In the genomic region with DNA sequence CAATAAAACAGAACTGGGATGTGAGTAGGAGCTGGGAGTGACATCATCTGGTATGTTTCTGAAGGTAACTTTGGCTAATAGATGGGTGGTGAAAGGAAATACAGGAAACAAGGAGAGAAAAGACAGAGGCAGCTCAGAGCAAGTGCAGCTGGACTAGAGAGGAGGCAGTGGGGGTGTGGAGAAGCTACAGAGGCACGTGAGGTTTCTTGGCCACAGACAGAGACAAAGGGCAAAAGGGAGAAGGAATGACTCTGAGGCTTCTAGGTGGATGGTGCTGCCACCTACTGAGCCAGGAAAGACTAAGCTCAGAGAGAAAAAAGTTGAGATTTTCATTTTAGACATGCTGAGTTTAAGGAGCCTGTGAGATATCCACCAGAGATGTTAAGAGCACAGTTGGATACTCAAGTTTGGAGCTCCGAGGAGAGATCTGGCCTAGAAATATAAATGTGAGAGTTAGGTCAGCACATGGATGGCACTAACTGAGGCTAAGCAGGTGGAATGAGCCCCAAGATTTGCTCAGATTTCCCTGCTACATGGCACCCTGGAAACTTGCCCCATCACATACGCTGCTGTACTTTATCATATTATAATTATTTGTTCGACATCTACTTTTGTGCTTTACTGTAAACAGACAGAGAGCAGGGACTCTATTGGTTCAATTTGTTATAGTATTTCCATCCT, we compare ENCODE assay signal across 8 cellular contexts.
DNase-seq lines count a peak whose midpoint lies in the region; ATAC-seq and TF ChIP-seq lines count a peak whose summit lies in the region.

No MANE protein-coding gene starts in this region.

- H3K9me3 Mint-ChIP-seq in activated T-helper 17 cell treated with anti-CD3 and anti-CD28 coated beads, Interleukin-2, amount 50 U/mL, for 72 hours, result peaks cover 5% of the 10 kb centered on the region

- 0 out of 2 replicates have a peak overlapping the region, but pooled peaks have one; percentile 27 for H2AFZ ChIP-seq in GM23248

- in situ Hi-C loops in GM23248 (cut with MboI), result no loop called here

- no peak overlapping the region for H3K27ac ChIP-seq in GM23248
- no peak overlapping the region for H3K27ac ChIP-seq in thoracic aorta

- WGBS in GM23248 (ENCODE audit: low coverage in 1 of 2, low lambda C conversion rate in 2 of 2, missing lambda C conversion rate in 2 of 2), 2 experiments, result 23 to 29% methylated on average over 4 of the region's 4 CpGs

- H3K4me1 Mint-ChIP-seq in activated T-helper 17 cell treated with anti-CD3 and anti-CD28 coated beads, Interleukin-2, amount 50 U/mL, for 72 hours, result no peaks in the 10 kb centered on the region

- H3K4me2 ChIP-seq in GM23248 (ENCODE audit: unreplicated experiment), result no peak overlapping the region

- ATAC-seq in activated T-helper 17 cell treated with anti-CD3 and anti-CD28 coated beads, Interleukin-2, amount 50 U/mL, for 72 hours (replicated peaks), result peak; percentile 23
- ATAC-seq in thoracic aorta (ENCODE audit: insufficient number of reproducible peaks, low FRiP score, low read depth), result no peak

- H3K9ac ChIP-seq in GM23248, result no peak overlapping the region

- H3K4me3 Mint-ChIP-seq in activated T-helper 17 cell treated with anti-CD3 and anti-CD28 coated beads, Interleukin-2, amount 50 U/mL, for 72 hours, result no peak overlapping the region

- H3K36me3 ChIP-seq in GM23248 (ENCODE audit: low read depth) (no peaks in the 10 kb centered on the region), thoracic aorta (no peaks in the 10 kb centered on the region)

- H3K27me3 ChIP-seq in GM23248 (replicated peaks; ENCODE audit: insufficient read depth) (no peaks in the 10 kb centered on the region), thoracic aorta (replicated peaks; ENCODE audit: insufficient read depth) (no peaks in the 10 kb centered on the region)

- no peaks in the 10 kb centered on the region for H3F3A ChIP-seq in GM23248 (ENCODE audit: insufficient read depth)

- DNase-seq in NOMO-1 (lab: John Stamatoyannopoulos, UW; ENCODE audit: unreplicated experiment in 2 of 2), result peak; percentile 32 to 33
- no peak for DNase-seq in NOMO-1 treated with dmso at 0.1 percent for 144 hours (lab: John Stamatoyannopoulos, UW; ENCODE audit: unreplicated experiment)
- DNase-seq in GM23248, result peak; percentile 85
- DNase-seq in M059J (ENCODE audit: low read depth), result peak; percentile 75
- peak; percentile 60 for DNase-seq in iPS DF 4.7 (ENCODE audit: extremely low read depth, low spot score)
- DNase-seq in thoracic aorta (ENCODE audit: low spot score), result no peak
- no peak for DNase-seq in activated CD8-positive, alpha-beta memory T cell treated with anti-CD3 and anti-CD28 coated beads for 24 hours

- H3K27me3 Mint-ChIP-seq in activated T-helper 17 cell treated with anti-CD3 and anti-CD28 coated beads, Interleukin-2, amount 50 U/mL, for 72 hours, result peaks cover 10% of the 10 kb centered on the region

- TF ChIP-seq CTCF in thoracic aorta (IDR thresholded peaks at IDR 0.05), result peak; percentile 47

- no peaks in the 10 kb centered on the region for H3K9me2 ChIP-seq in GM23248 (ENCODE audit: insufficient read depth)

- H3K4me1 ChIP-seq in GM23248 (ENCODE audit: insufficient read depth) (no peaks in the 10 kb centered on the region), thoracic aorta (ENCODE audit: control insufficient read depth in 1 of 2, low read depth in 2 of 2) (peaks cover 0 to 10% of the 10 kb centered on the region in 2 donors)

- H4K20me1 ChIP-seq in GM23248 (ENCODE audit: insufficient read depth), result no peaks in the 10 kb centered on the region

- no peaks in the 10 kb centered on the region for H3K36me3 Mint-ChIP-seq in activated T-helper 17 cell treated with anti-CD3 and anti-CD28 coated beads, Interleukin-2, amount 50 U/mL, for 72 hours (ENCODE audit: low read depth)

- no peaks in the 10 kb centered on the region for H3K79me2 ChIP-seq in GM23248 (ENCODE audit: insufficient read depth)

- no peak overlapping the region for H3K27ac Mint-ChIP-seq in activated T-helper 17 cell treated with anti-CD3 and anti-CD28 coated beads, Interleukin-2, amount 50 U/mL, for 72 hours

- H3K9me3 ChIP-seq in GM23248 (ENCODE audit: low read depth), result no peaks in the 10 kb centered on the region
- no peaks in the 10 kb centered on the region for H3K9me3 ChIP-seq in thoracic aorta

- H3K4me3 ChIP-seq in GM23248 (no peak overlapping the region), thoracic aorta (no peak overlapping the region)

Comparison
In these comparisons a context has a peak if more than half of its experiments do, and no peak if none do; other contexts are left out.
1. DNase-seq: peak in NOMO-1 (2 of 2), GM23248 (single experiment), M059J (single experiment) and iPS DF 4.7 (single experiment); none in NOMO-1 treated with dmso at 0.1 percent for 144 hours (single experiment), thoracic aorta (single experiment) and activated CD8-positive, alpha-beta memory T cell treated with anti-CD3 and anti-CD28 coated beads for 24 hours (single experiment).